Comparison of ENCODE assay signal across 16 cellular contexts in the genomic region with DNA sequence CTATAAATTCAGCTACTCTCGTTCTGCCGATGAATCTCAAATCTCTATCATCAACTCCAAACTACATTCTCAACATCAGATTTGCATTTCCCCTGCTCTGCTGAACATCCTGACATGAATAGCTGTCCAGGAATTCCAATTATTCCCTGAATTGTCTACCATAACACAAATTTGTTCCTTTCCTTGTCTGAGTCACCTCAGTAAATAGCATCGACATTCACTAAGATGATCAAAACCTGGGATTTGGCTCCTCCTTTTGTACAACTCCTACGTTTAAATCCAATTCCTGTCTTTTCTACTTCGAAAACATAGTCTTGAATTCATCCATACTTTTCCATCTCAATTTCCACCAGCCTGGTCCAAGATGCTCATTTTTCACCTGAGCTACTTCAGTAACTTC.
DNase-seq lines count a peak whose midpoint lies in the region; ATAC-seq, FAIRE-seq and TF ChIP-seq lines count a peak whose summit lies in the region.
"Had no signal": no experiment of that assay in that cellular context is flagged by ENCODE, and none has a peak within 500 bp of the region (broad histone marks: within the 10 kb centered on the region; RNA-seq: fewer than 3 reads in every experiment).

No MANE protein-coding gene starts in this region.

- no peak overlapping the region for H3K27ac Mint-ChIP-seq in activated T-helper 1 cell treated with anti-CD3 and anti-CD28 coated beads, Interleukin-12 subunit alpha, Interleukin-12 subunit beta, Interleukin-2, Interleukin-4 antibody, amounts not matched to agents 30 ng/mL and 10 ng/mL and 1 ng/mL, durations not matched to agents 14 hours and 24 hours and 36 hours

- CTCF ChIA-PET in A549 (lab: Yijun Ruan, JAX), result interaction anchor here (0.7 to 9.4 kb wide), 21 partner anchors 13 to 174 kb away, joined by 3 to 141 read pairs (median 4); no protein-coding TSS in a partner anchor

- no peaks in the 10 kb centered on the region for H3K36me3 Mint-ChIP-seq in activated T-helper 1 cell treated with anti-CD3 and anti-CD28 coated beads, Interleukin-12 subunit alpha, Interleukin-12 subunit beta, Interleukin-2, Interleukin-4 antibody, amounts not matched to agents 30 ng/mL and 10 ng/mL and 1 ng/mL, durations not matched to agents 14 hours and 24 hours and 36 hours (ENCODE audit: low read depth)

- no peak for TF ChIP-seq POLR2A in A549 (IDR thresholded peaks at IDR 0.05; ENCODE audit: low read length)

- DNase-seq in A549 (ENCODE audit: low read depth in 1 of 2, low spot score in 1 of 2) (peak; percentile 80 to 89), HS-5 (ENCODE audit: low read depth) (peak; percentile 92), amniotic stem cell (lab: John Stamatoyannopoulos, UW) (peak; percentile 35), glomerular visceral epithelial cell (ENCODE audit: extremely low spot score) (peak; percentile 94), OCI-M2 (lab: John Stamatoyannopoulos, UW; ENCODE audit: unreplicated experiment) (no peak), tibial artery (no peak)
- DNase-seq in activated T-helper 1 cell treated with anti-CD3 and anti-CD28 coated beads, Interleukin-12 subunit alpha, Interleukin-12 subunit beta, Interleukin-2, Interleukin-4 antibody, amounts not matched to agents 30 ng/mL and 10 ng/mL and 1 ng/mL, durations not matched to agents 14 hours and 24 hours and 36 hours (ENCODE audit: low spot score), result no peak
- DNase-seq: activated CD4-positive, alpha-beta T cell treated with anti-CD3 and anti-CD28 coated beads, Interleukin-2, amount 50 U/mL, for 4 hours; activated naive CD4-positive, alpha-beta T cell treated with anti-CD3 and anti-CD28 coated beads, Interleukin-2, amount 50 U/mL, for 16 hours; AML-193; GDM1; Kasumi-1; NCI-H510A treated with DMSO at 0.1 percent for 48 hours; nephron progenitor cell had no signal

- H3K36me3 ChIP-seq in tibial artery, result no peaks in the 10 kb centered on the region

- H3K27me3 Mint-ChIP-seq in activated T-helper 1 cell treated with anti-CD3 and anti-CD28 coated beads, Interleukin-12 subunit alpha, Interleukin-12 subunit beta, Interleukin-2, Interleukin-4 antibody, amounts not matched to agents 30 ng/mL and 10 ng/mL and 1 ng/mL, durations not matched to agents 14 hours and 24 hours and 36 hours (ENCODE audit: insufficient read depth), result peaks cover 3% of the 10 kb centered on the region

- TF ChIP-seq CTCF in A549 (IDR thresholded peaks at IDR 0.05) (peak; percentile 41), tibial artery (IDR thresholded peaks at IDR 0.05) (no peak)

- no peaks in the 10 kb centered on the region for H3K9me3 ChIP-seq in A549
- no peaks in the 10 kb centered on the region for H3K9me3 ChIP-seq in tibial artery

- no peaks in the 10 kb centered on the region for H3K9me3 Mint-ChIP-seq in activated T-helper 1 cell treated with anti-CD3 and anti-CD28 coated beads, Interleukin-12 subunit alpha, Interleukin-12 subunit beta, Interleukin-2, Interleukin-4 antibody, amounts not matched to agents 30 ng/mL and 10 ng/mL and 1 ng/mL, durations not matched to agents 14 hours and 24 hours and 36 hours
- H3K9me3 Mint-ChIP-seq: nephron progenitor cell had no signal

- WGBS in A549 (ENCODE audit: missing lambda C conversion rate), result 2% methylated on average over 5 of the region's 5 CpGs

- TF ChIP-seq RAD21 in A549 (conservative IDR thresholded peaks at IDR 0.05 in 1 of 2, IDR thresholded peaks at IDR 0.05 in 1 of 2), result peak; percentile 72 to 83

- ATAC-seq in A549 (peak; percentile 81 to 86), HG02970 (IDR thresholded peaks at IDR 0.05; ENCODE audit: low FRiP score, unreplicated experiment) (no peak)

- peak; percentile 80 to 84; a peak in 4 of 5 replicates for TF ChIP-seq EP300 in A549 (IDR thresholded peaks at IDR 0.05)

- H3K4me3 ChIP-seq in A549 (no peak overlapping the region; the same call in 2 of the 3 replicates), tibial artery (no peak overlapping the region)
- H3K4me3 ChIP-seq: SK-N-MC had no signal

- peak; percentile 99 for FAIRE-seq in A549 (lab: Jason Lieb, UNC)

- no peaks in the 10 kb centered on the region for H3K4me1 Mint-ChIP-seq in activated T-helper 1 cell treated with anti-CD3 and anti-CD28 coated beads, Interleukin-12 subunit alpha, Interleukin-12 subunit beta, Interleukin-2, Interleukin-4 antibody, amounts not matched to agents 30 ng/mL and 10 ng/mL and 1 ng/mL, durations not matched to agents 14 hours and 24 hours and 36 hours (ENCODE audit: low read depth)

- POLR2A ChIA-PET in A549 (lab: Yijun Ruan, JAX), result interaction anchor here (1.0 kb wide), 1 partner anchor 137 kb away, joined by 3 read pairs; no protein-coding TSS in a partner anchor

- H3K27ac ChIP-seq in A549 (peak overlapping the region; percentile 79 to 86), tibial artery (no peak overlapping the region)
- H3K27ac ChIP-seq: SK-N-MC had no signal

- H3K4me1 ChIP-seq in A549, result peaks cover 70% of the 10 kb centered on the region
- no peaks in the 10 kb centered on the region for H3K4me1 ChIP-seq in tibial artery

- H3K4me3 Mint-ChIP-seq in activated T-helper 1 cell treated with anti-CD3 and anti-CD28 coated beads, Interleukin-12 subunit alpha, Interleukin-12 subunit beta, Interleukin-2, Interleukin-4 antibody, amounts not matched to agents 30 ng/mL and 10 ng/mL and 1 ng/mL, durations not matched to agents 14 hours and 24 hours and 36 hours, result no peak overlapping the region
- H3K4me3 Mint-ChIP-seq: nephron progenitor cell had no signal

- intact Hi-C loops in activated T-helper 1 cell treated with anti-CD3 and anti-CD28 coated beads, Interleukin-12 subunit alpha, Interleukin-12 subunit beta, Interleukin-2, Interleukin-4 antibody, amounts not matched to agents 30 ng/mL and 10 ng/mL and 1 ng/mL, durations not matched to agents 14 hours and 24 hours and 36 hours (cut with micrococcal nuclease), result no loop called here
- intact Hi-C loops in tibial artery (cut with DNase I; ENCODE audit: low total_unique reads), result no loop called here

- peak overlapping the region; percentile 69 for H3K4me2 ChIP-seq in A549

- no peaks in the 10 kb centered on the region for H3K27me3 ChIP-seq in tibial artery

TF ChIP-seq in A549, 52 proteins besides CTCF, POLR2A, EP300 and RAD21:
- TF ChIP-seq MAFK (IDR thresholded peaks at IDR 0.05; ENCODE audit: partially characterized antibody), result peak; percentile 28
- TF ChIP-seq, protein P1, sequence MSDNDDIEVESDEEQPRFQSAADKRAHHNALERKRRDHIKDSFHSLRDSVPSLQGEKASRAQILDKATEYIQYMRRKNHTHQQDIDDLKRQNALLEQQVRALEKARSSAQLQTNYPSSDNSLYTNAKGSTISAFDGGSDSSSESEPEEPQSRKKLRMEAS (IDR thresholded peaks at IDR 0.05), result peak; percentile 78
- peak; percentile 97 for TF ChIP-seq JUNB (IDR thresholded peaks at IDR 0.05)
- TF ChIP-seq JUN (IDR thresholded peaks at IDR 0.05), result peak; percentile 72 to 88; a peak in 2 of 5 replicates
- TF ChIP-seq CEBPB (IDR thresholded peaks at IDR 0.05), result peak in 1 of 2 experiments; percentile 58; a peak in 1 of 4 replicates
- no peak for TF ChIP-seq FOSB (CRISPR knock-in tag; IDR thresholded peaks at IDR 0.05)
- no peak for TF ChIP-seq KDM5A (IDR thresholded peaks at IDR 0.05)
- peak; percentile 73; the same call in 1 of the 3 replicates for TF ChIP-seq BCL3 (IDR thresholded peaks at IDR 0.05)
- TF ChIP-seq TFCP2L1 (CRISPR knock-in tag; IDR thresholded peaks at IDR 0.05), result no peak
- TF ChIP-seq, protein P2, sequence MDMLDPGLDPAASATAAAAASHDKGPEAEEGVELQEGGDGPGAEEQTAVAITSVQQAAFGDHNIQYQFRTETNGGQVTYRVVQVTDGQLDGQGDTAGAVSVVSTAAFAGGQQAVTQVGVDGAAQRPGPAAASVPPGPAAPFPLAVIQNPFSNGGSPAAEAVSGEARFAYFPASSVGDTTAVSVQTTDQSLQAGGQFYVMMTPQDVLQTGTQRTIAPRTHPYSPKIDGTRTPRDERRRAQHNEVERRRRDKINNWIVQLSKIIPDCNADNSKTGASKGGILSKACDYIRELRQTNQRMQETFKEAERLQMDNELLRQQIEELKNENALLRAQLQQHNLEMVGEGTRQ (IDR thresholded peaks at IDR 0.05), result no peak
- 0 out of 2 replicates have a peak, but pooled peaks have one; percentile 36 for TF ChIP-seq PBX3 (IDR thresholded peaks at IDR 0.05)
- peak; percentile 83 for TF ChIP-seq SMC3 (IDR thresholded peaks at IDR 0.05)
- peak; percentile 94 for TF ChIP-seq GATA3 (IDR thresholded peaks at IDR 0.05; ENCODE audit: borderline replicate concordance)
- peak; percentile 97 for TF ChIP-seq FOSL2 (IDR thresholded peaks at IDR 0.05)
- TF ChIP-seq FOSL2 (CRISPR knock-in tag; IDR thresholded peaks at IDR 0.05), result peak; percentile 98
TF ChIP-seq in A549: peak in this region for 10.

Comparison
In these comparisons a context has a peak if more than half of its experiments do, and no peak if none do; other contexts are left out.
1. DNase-seq: peak in A549 (2 of 2), HS-5 (single experiment), amniotic stem cell (single experiment) and glomerular visceral epithelial cell (single experiment); none in activated T-helper 1 cell treated with anti-CD3 and anti-CD28 coated beads, Interleukin-12 subunit alpha, Interleukin-12 subunit beta, Interleukin-2, Interleukin-4 antibody, amounts not matched to agents 30 ng/mL and 10 ng/mL and 1 ng/mL, durations not matched to agents 14 hours and 24 hours and 36 hours (single experiment), OCI-M2 (single experiment) and tibial artery (0 of 2).
2. H3K27ac ChIP-seq: peak in A549 (2 of 2); none in tibial artery (0 of 2).